ENCODE assay signal across 22 cellular contexts in the genomic region with DNA sequence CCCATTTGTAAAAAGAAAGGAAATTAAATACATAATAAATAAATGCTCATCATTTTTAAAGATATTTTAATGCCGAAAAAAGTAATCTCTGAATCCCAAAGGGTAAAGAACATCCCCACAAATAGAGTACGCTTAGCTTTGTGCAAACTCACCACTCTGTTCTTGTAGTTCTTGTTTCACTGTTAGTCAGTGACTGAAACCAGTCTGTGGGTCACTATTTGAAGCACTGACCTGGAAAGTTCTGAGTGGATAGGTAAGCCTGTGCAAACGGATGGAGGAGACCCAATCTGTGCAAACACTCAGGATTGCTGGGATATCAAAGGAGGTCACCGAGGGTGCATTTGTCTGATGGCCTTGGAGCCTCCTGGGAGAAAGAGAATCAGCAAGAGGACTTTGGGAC.
DNase-seq lines count a peak whose midpoint lies in the region; ATAC-seq, FAIRE-seq and TF ChIP-seq lines count a peak whose summit lies in the region.
"Had no signal": no experiment of that assay in that cellular context is flagged by ENCODE, and none has a peak within 500 bp of the region (broad histone marks: within the 10 kb centered on the region; RNA-seq: fewer than 3 reads in every experiment).

No MANE protein-coding gene starts in this region.

- no peaks in the 10 kb centered on the region for H4K20me1 ChIP-seq in GM12878 (ENCODE audit: control insufficient read depth, insufficient read depth)

- no peak overlapping the region for H3K27ac Mint-ChIP-seq in CD8-positive, alpha-beta memory T cell
- H3K27ac Mint-ChIP-seq: B cell; CD8-positive, alpha-beta T cell had no signal

- no peaks in the 10 kb centered on the region for H3K4me1 ChIP-seq in GM12878 (ENCODE audit: control insufficient read depth, insufficient read depth, low read length)
- H3K4me1 ChIP-seq in CD8-positive, alpha-beta memory T cell (ENCODE audit: insufficient read depth, low read length), result no peaks in the 10 kb centered on the region
- H3K4me1 ChIP-seq: SJSA1 had no signal

- FAIRE-seq in GM12878 (lab: Jason Lieb, UNC), result peak; percentile 35
- FAIRE-seq: GM19239, H54 had no signal

- TF ChIP-seq POLR2A in GM12878 (IDR thresholded peaks at IDR 0.05; ENCODE audit: low read depth, low read length), result no peak

- no peak overlapping the region for H2AFZ ChIP-seq in GM12878 (ENCODE audit: control insufficient read depth, low read depth, low read length)

- H3K9me3 Mint-ChIP-seq in CD8-positive, alpha-beta memory T cell, result no peaks in the 10 kb centered on the region
- H3K9me3 Mint-ChIP-seq: CD8-positive, alpha-beta T cell had no signal

- RAD21 ChIA-PET in GM12878 (lab: Charles Lee; ENCODE audit: unreplicated experiment), result no interaction called here

- no peaks in the 10 kb centered on the region; a peak in 1 of 4 replicates for H3K27me3 ChIP-seq in GM12878 (replicated peaks in 1 of 2; ENCODE audit: control insufficient read depth in 2 of 2, insufficient read depth in 2 of 2, low read length in 1 of 2)
- no peaks in the 10 kb centered on the region for H3K27me3 ChIP-seq in CD8-positive, alpha-beta memory T cell (ENCODE audit: insufficient read depth, low read length, poor library complexity, severe bottlenecking)
- H3K27me3 ChIP-seq: SJSA1 had no signal

- no peak for TF ChIP-seq EP300 in GM12878 (IDR thresholded peaks at IDR 0.05; ENCODE audit: borderline replicate concordance in 1 of 2, control insufficient read depth in 1 of 2, low read depth in 2 of 2, low read length in 2 of 2)

- WGBS in GM12878 (ENCODE audit: insufficient coverage, insufficient replicate concordance, low lambda C conversion rate, missing lambda C conversion rate), result 25% methylated on average over 4 of the region's 4 CpGs

- H3K36me3 ChIP-seq in GM12878 (ENCODE audit: control insufficient read depth in 2 of 2, insufficient read depth in 2 of 2, low read length in 1 of 2), result no peaks in the 10 kb centered on the region
- no peaks in the 10 kb centered on the region for H3K36me3 ChIP-seq in CD8-positive, alpha-beta memory T cell (ENCODE audit: insufficient read depth, low read length)
- H3K36me3 ChIP-seq: SJSA1 had no signal

- no peak for TF ChIP-seq CTCF in GM12878 (IDR thresholded peaks at IDR 0.05 in 2 of 3, conservative IDR thresholded peaks at IDR 0.05 in 1 of 3; ENCODE audit: control insufficient read depth in 2 of 3, extremely low read depth in 1 of 3, insufficient read depth in 1 of 3, low read depth in 3 of 3, low read length in 3 of 3)

- no peaks in the 10 kb centered on the region for H3K4me1 Mint-ChIP-seq in CD8-positive, alpha-beta memory T cell
- H3K4me1 Mint-ChIP-seq: B cell had no signal

- POLR2A ChIA-PET in GM12878 (lab: Charles Lee), result no interaction called here
- POLR2A ChIA-PET in CD8-positive, alpha-beta memory T cell (lab: Charles Lee), result no interaction called here

- H3K4me2 ChIP-seq in GM12878 (ENCODE audit: control insufficient read depth, insufficient read depth), result no peak overlapping the region

- DNase-seq in DMS53 (lab: John Stamatoyannopoulos, UW) (peak; percentile 96), GM12878 (ENCODE audit: low read depth, low spot score) (no peak), ureter (ENCODE audit: low spot score) (no peak)
- no peak for DNase-seq in CD8-positive, alpha-beta memory T cell
- DNase-seq: CD8-positive, alpha-beta T cell; KBM-7; NCI-H1694; NCI-H2029 treated with DMSO at 0.1 percent for 48 hours; NCI-H2227 treated with DMSO at 0.1 percent for 48 hours; NCI-H526 treated with DMSO at 0.1 percent for 48 hours; Right ventricle myocardium superior; RPMI8226; T-helper 1 cell had no signal

- no peak overlapping the region for H3K4me3 Mint-ChIP-seq in CD8-positive, alpha-beta memory T cell
- H3K4me3 Mint-ChIP-seq: B cell; CD8-positive, alpha-beta T cell had no signal

- CTCF ChIA-PET in GM12878 (lab: Yijun Ruan, JAX), result no interaction called here
- CTCF ChIA-PET in CD8-positive, alpha-beta memory T cell (lab: Charles Lee), result no interaction called here

- no peak overlapping the region for H3K4me3 ChIP-seq in GM12878
- no peak overlapping the region for H3K4me3 ChIP-seq in CD8-positive, alpha-beta memory T cell (ENCODE audit: low read length)
- H3K4me3 ChIP-seq: SJSA1 had no signal

- no peak overlapping the region for H3K27ac ChIP-seq in GM12878 (ENCODE audit: control insufficient read depth, insufficient read depth)
- no peak overlapping the region for H3K27ac ChIP-seq in CD8-positive, alpha-beta memory T cell (ENCODE audit: low read depth, low read length)
- H3K27ac ChIP-seq: 22Rv1, C4-2B, SJSA1 had no signal

- peaks cover 0 to 3% of the 10 kb centered on the region in 2 donors for H3K27me3 Mint-ChIP-seq in CD8-positive, alpha-beta memory T cell

- no TSS peak for BruUV-seq in GM12878 (replicated peaks; lab: Mats Ljungman, UMichigan)

- SMC1A ChIA-PET in GM12878 (lab: Charles Lee; ENCODE audit: uncharacterized antibody, unreplicated experiment), result no interaction called here

- H3K9me3 ChIP-seq in GM12878 (replicated peaks; ENCODE audit: control insufficient read depth, insufficient read depth, low read length), result no peaks in the 10 kb centered on the region
- no peaks in the 10 kb centered on the region for H3K9me3 ChIP-seq in CD8-positive, alpha-beta memory T cell (ENCODE audit: low read length)
- H3K9me3 ChIP-seq: SJSA1 had no signal

- in situ Hi-C loops in GM12878 (cut with MboI), result loop anchor here (10.0 kb wide), 1 partner anchor 786 kb away; no protein-coding TSS in a partner anchor

- H3K79me2 ChIP-seq in GM12878 (ENCODE audit: control insufficient read depth, insufficient read depth, low read length), result no peaks in the 10 kb centered on the region

- no peaks in the 10 kb centered on the region for H3K36me3 Mint-ChIP-seq in CD8-positive, alpha-beta memory T cell
- H3K36me3 Mint-ChIP-seq: CD8-positive, alpha-beta T cell had no signal

- intact Hi-C loops in GM12878 (cut with micrococcal nuclease; ENCODE audit: unreplicated experiment), result no loop called here

- TF ChIP-seq RAD21 in GM12878 (IDR thresholded peaks at IDR 0.05; ENCODE audit: insufficient read depth, low read depth, low read length), result no peak

- ATAC-seq in GM18868 (IDR thresholded peaks at IDR 0.05; ENCODE audit: unreplicated experiment), result peak; percentile 73
- ATAC-seq in HG03442 (IDR thresholded peaks at IDR 0.05; ENCODE audit: unreplicated experiment), result peak; percentile 90
- peak; percentile 48; the same call in 2 of the 3 replicates for ATAC-seq in GM12878
- ATAC-seq in HG03342 (IDR thresholded peaks at IDR 0.05; ENCODE audit: unreplicated experiment), result no peak
- ATAC-seq: CD8-positive, alpha-beta T cell had no signal

- H3K9ac ChIP-seq in GM12878 (ENCODE audit: control insufficient read depth, insufficient read depth, low read length), result no peak overlapping the region

TF ChIP-seq in GM12878, 131 proteins besides CTCF, POLR2A, EP300 and RAD21 (continues in another document):
- TF ChIP-seq TCF3 (IDR thresholded peaks at IDR 0.05; ENCODE audit: borderline replicate concordance, insufficient read depth, low read depth, low read length), result no peak
- TF ChIP-seq YY1 (IDR thresholded peaks at IDR 0.05; ENCODE audit: low read depth, low read length), result no peak
- no peak for TF ChIP-seq BACH1 (IDR thresholded peaks at IDR 0.05; ENCODE audit: borderline replicate concordance)
- TF ChIP-seq ZBED1 (IDR thresholded peaks at IDR 0.05; ENCODE audit: borderline replicate concordance), result no peak
- no peak for TF ChIP-seq TBL1XR1 (IDR thresholded peaks at IDR 0.05; ENCODE audit: low read depth, low read length)
- no peak for TF ChIP-seq CHD4 (IDR thresholded peaks at IDR 0.05)
- TF ChIP-seq MYC (IDR thresholded peaks at IDR 0.05; ENCODE audit: insufficient read depth, insufficient read length, insufficient replicate concordance, low read length, severe bottlenecking), result no peak
- TF ChIP-seq ZNF207 (IDR thresholded peaks at IDR 0.05; ENCODE audit: borderline replicate concordance), result no peak
- TF ChIP-seq IRF4 (IDR thresholded peaks at IDR 0.05; ENCODE audit: low read depth, low read length), result no peak
- no peak for TF ChIP-seq POLR2AphosphoS5 (IDR thresholded peaks at IDR 0.05; ENCODE audit: low read length)
- TF ChIP-seq, protein P1, sequence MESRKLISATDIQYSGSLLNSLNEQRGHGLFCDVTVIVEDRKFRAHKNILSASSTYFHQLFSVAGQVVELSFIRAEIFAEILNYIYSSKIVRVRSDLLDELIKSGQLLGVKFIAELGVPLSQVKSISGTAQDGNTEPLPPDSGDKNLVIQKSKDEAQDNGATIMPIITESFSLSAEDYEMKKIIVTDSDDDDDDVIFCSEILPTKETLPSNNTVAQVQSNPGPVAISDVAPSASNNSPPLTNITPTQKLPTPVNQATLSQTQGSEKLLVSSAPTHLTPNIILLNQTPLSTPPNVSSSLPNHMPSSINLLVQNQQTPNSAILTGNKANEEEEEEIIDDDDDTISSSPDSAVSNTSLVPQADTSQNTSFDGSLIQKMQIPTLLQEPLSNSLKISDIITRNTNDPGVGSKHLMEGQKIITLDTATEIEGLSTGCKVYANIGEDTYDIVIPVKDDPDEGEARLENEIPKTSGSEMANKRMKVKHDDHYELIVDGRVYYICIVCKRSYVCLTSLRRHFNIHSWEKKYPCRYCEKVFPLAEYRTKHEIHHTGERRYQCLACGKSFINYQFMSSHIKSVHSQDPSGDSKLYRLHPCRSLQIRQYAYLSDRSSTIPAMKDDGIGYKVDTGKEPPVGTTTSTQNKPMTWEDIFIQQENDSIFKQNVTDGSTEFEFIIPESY (IDR thresholded peaks at IDR 0.05), result no peak
- TF ChIP-seq HDAC2 (IDR thresholded peaks at IDR 0.05), result no peak
- TF ChIP-seq FOS (IDR thresholded peaks at IDR 0.05; ENCODE audit: borderline replicate concordance, extremely low read depth, insufficient read length), result no peak
- no peak for TF ChIP-seq E2F4 (IDR thresholded peaks at IDR 0.05; ENCODE audit: low read depth, low read length)
- no peak for TF ChIP-seq HDAC6 (IDR thresholded peaks at IDR 0.05; ENCODE audit: unreplicated experiment)
- TF ChIP-seq HCFC1 (IDR thresholded peaks at IDR 0.05; ENCODE audit: low read length), result no peak
- TF ChIP-seq ZNF384 (IDR thresholded peaks at IDR 0.05; ENCODE audit: borderline replicate concordance, low read depth, low read length), result no peak
- no peak for TF ChIP-seq NR2C2 (IDR thresholded peaks at IDR 0.05; ENCODE audit: borderline replicate concordance, control insufficient read depth, insufficient read length, low read depth)
